26 cellular contexts compared by ENCODE assay signal in the genomic region with DNA sequence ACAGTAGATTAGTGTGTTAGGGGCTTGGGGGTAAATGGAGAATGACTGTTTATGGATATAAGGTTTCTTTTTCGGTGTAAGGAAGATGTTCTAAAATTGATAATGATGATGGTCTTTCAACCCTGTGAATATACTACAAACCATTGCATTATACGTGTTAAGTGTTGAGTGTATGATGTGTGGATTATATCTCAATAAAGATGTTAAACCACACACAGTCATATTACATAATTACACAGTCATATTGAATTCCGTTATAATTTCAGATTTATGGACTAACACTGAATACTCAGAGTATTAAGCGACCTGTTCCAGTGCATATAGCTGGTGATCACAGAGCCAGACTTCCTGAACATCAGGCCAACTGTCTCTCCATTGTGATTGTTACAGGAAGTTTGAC.
"Had no signal": no experiment of that assay in that cellular context is flagged by ENCODE, and none has a peak within 500 bp of the region (broad histone marks: within the 10 kb centered on the region; RNA-seq: fewer than 3 reads in every experiment).

No MANE protein-coding gene starts in this region.

- H2AFZ ChIP-seq: hepatocyte, parathyroid adenoma had no signal

- H3K27me3 Mint-ChIP-seq: activated CD8-positive, alpha-beta memory T cell treated with anti-CD3 and anti-CD28 coated beads, Interleukin-2, amount 10 ng/mL, durations not matched to agents 7 days and 5 days; activated CD8-positive, alpha-beta T cell treated with anti-CD3 and anti-CD28 coated beads for 36 hours; activated naive CD8-positive, alpha-beta T cell treated with anti-CD3 and anti-CD28 coated beads for 36 hours; activated T-helper 17 cell treated with anti-CD3 and anti-CD28 coated beads, Interleukin-2, amount 50 U/mL, for 72 hours; naive thymus-derived CD8-positive, alpha-beta T cell; stimulated activated naive CD8-positive, alpha-beta T cell treated with anti-CD3 and anti-CD28 coated beads, Interleukin-15, Interleukin-2, amounts not matched to agents 100 ng/mL and 50 ng/mL, for 24 hours had no signal

- H3K4me3 ChIP-seq: hepatocyte, left lung, lung, uterus had no signal

- H3K27ac ChIP-seq: hepatocyte, left lung, parathyroid adenoma, uterus had no signal

- ATAC-seq: activated CD8-positive, alpha-beta memory T cell treated with anti-CD3 and anti-CD28 coated beads, Interleukin-2, amount 10 ng/mL, durations not matched to agents 7 days and 5 days; activated CD8-positive, alpha-beta T cell treated with anti-CD3 and anti-CD28 coated beads for 36 hours; activated T-helper 17 cell treated with anti-CD3 and anti-CD28 coated beads, Interleukin-2, amount 50 U/mL, for 72 hours; esophagus mucosa; left lung; naive thymus-derived CD8-positive, alpha-beta T cell; right cardiac atrium had no signal

- H3K27ac Mint-ChIP-seq: activated CD8-positive, alpha-beta memory T cell treated with anti-CD3 and anti-CD28 coated beads, Interleukin-2, amount 10 ng/mL, durations not matched to agents 7 days and 5 days; stimulated activated naive CD8-positive, alpha-beta T cell treated with anti-CD3 and anti-CD28 coated beads, Interleukin-15, Interleukin-2, amounts not matched to agents 100 ng/mL and 50 ng/mL, for 24 hours had no signal

- H3K4me3 Mint-ChIP-seq: activated CD8-positive, alpha-beta memory T cell treated with anti-CD3 and anti-CD28 coated beads, Interleukin-2, amount 10 ng/mL, durations not matched to agents 7 days and 5 days; activated CD8-positive, alpha-beta T cell treated with anti-CD3 and anti-CD28 coated beads for 36 hours; activated naive CD8-positive, alpha-beta T cell treated with anti-CD3 and anti-CD28 coated beads for 36 hours; activated T-helper 17 cell treated with anti-CD3 and anti-CD28 coated beads, Interleukin-2, amount 50 U/mL, for 72 hours; naive thymus-derived CD8-positive, alpha-beta T cell; stimulated activated naive CD8-positive, alpha-beta T cell treated with anti-CD3 and anti-CD28 coated beads, Interleukin-15, Interleukin-2, amounts not matched to agents 100 ng/mL and 50 ng/mL, for 24 hours had no signal

- H3K4me1 ChIP-seq: left lung, uterus had no signal

- H3K9me3 ChIP-seq: left lung, uterus had no signal

- FAIRE-seq: astrocyte, colon, endothelial cell of umbilical vein had no signal

- H3K79me2 ChIP-seq: hepatocyte had no signal

- H3K36me3 ChIP-seq: left lung, uterus had no signal

- DNase-seq: activated CD4-positive, alpha-beta T cell treated with anti-CD3 and anti-CD28 coated beads for 48 hours; activated CD8-positive, alpha-beta memory T cell treated with anti-CD3 and anti-CD28 coated beads, Interleukin-2, amount 10 ng/mL, durations not matched to agents 7 days and 5 days; activated CD8-positive, alpha-beta T cell treated with anti-CD3 and anti-CD28 coated beads for 36 hours; activated naive CD8-positive, alpha-beta T cell treated with anti-CD3 and anti-CD28 coated beads for 36 hours; central memory CD4-positive, alpha-beta T cell; effector memory CD4-positive, alpha-beta T cell; foreskin melanocyte; glutamatergic neuron; kidney glomerular epithelial cell; left lung; naive thymus-derived CD8-positive, alpha-beta T cell; right cardiac atrium; stimulated activated CD4-positive, alpha-beta T cell treated with anti-CD3 and anti-CD28 coated beads, Interleukin-4, amount 100 ng/mL, for 24 hours; T-helper 1 cell; T-helper 9 cell; trophoblast cell; uterus had no signal

- H3K9me3 Mint-ChIP-seq: activated CD8-positive, alpha-beta T cell treated with anti-CD3 and anti-CD28 coated beads for 36 hours; activated naive CD8-positive, alpha-beta T cell treated with anti-CD3 and anti-CD28 coated beads for 36 hours; activated T-helper 17 cell treated with anti-CD3 and anti-CD28 coated beads, Interleukin-2, amount 50 U/mL, for 72 hours; stimulated activated naive CD8-positive, alpha-beta T cell treated with anti-CD3 and anti-CD28 coated beads, Interleukin-15, Interleukin-2, amounts not matched to agents 100 ng/mL and 50 ng/mL, for 24 hours had no signal

- H3K9ac ChIP-seq: parathyroid adenoma had no signal

- H3K4me2 ChIP-seq: hepatocyte had no signal

- H3K27me3 ChIP-seq: hepatocyte, left lung, uterus had no signal
